ENCODE assay signal across 17 cellular contexts in genomic region chr15:48176097-48176496, GRCh38. TPM values are rescaled to one million over a fixed set of nuclear protein-coding genes. Genes with fewer than 3 reads are reported as not detected.
DNase-seq lines count a peak whose midpoint lies in the region; ATAC-seq and TF ChIP-seq lines count a peak whose summit lies in the region.
"Had no signal": no experiment of that assay in that cellular context is flagged by ENCODE, and none has a peak within 500 bp of the region (broad histone marks: within the 10 kb centered on the region; RNA-seq: fewer than 3 reads in every experiment).

No MANE protein-coding gene starts in this region.

- H4K20me1 ChIP-seq in OCI-LY7 (ENCODE audit: insufficient read depth, low read length): peaks cover 6% of the 10 kb centered on the region; the same call in 1 of the 2 replicates

- no peak for DNase-seq in T-helper 2 cell treated with Interferon-gamma antibody and Interleukin-4, amounts not matched to agents 5 μg/mL and 100 μg/mL, for 36 hours (ENCODE audit: low spot score)
- no peak for DNase-seq in T-helper 2 cell
- DNase-seq in OCI-LY7 (ENCODE audit: low spot score): no peak
- peak; percentile 25 for DNase-seq in glomerular visceral epithelial cell (ENCODE audit: extremely low spot score)
- no peak for DNase-seq in RWPE1 (ENCODE audit: low spot score)
- DNase-seq in MG63: no peak
- DNase-seq in NOMO-1 treated with DMSO at 0.1 percent for 48 hours (lab: John Stamatoyannopoulos, UW; ENCODE audit: unreplicated experiment): no peak
- DNase-seq: colonic mucosa; left ventricle myocardium superior; naive thymus-derived CD8-positive, alpha-beta T cell; NCI-H1694; NCI-H526; stimulated activated CD4-positive, alpha-beta T cell treated with anti-CD3 and anti-CD28 coated beads, Interleukin-4, amount 100 ng/mL, for 1 hour; T-helper 17 cell had no signal

- POLR2A ChIA-PET in OCI-LY7 (lab: Charles Lee) (interaction anchor here (0.6 kb wide), 2 partner anchors 224 to 805 kb away, joined by 3 to 4 read pairs; no protein-coding TSS in a partner anchor), RWPE1 (lab: Yijun Ruan, JAX; ENCODE audit: low non-redundant PET) (no interaction called here)

- peaks cover 15% of the 10 kb centered on the region for H3K9me3 Mint-ChIP-seq in T-helper 2 cell treated with Interferon-gamma antibody and Interleukin-4, amounts not matched to agents 5 μg/mL and 100 μg/mL, for 36 hours

- BruUV-seq in OCI-LY7 (replicated peaks; lab: Mats Ljungman, UMichigan): no TSS peak

- peak overlapping the region; percentile 15 for H3K4me3 Mint-ChIP-seq in T-helper 2 cell treated with Interferon-gamma antibody and Interleukin-4, amounts not matched to agents 5 μg/mL and 100 μg/mL, for 36 hours

- peak overlapping the region; percentile 93 for H3K4me2 ChIP-seq in OCI-LY7 (ENCODE audit: low read length)

- peaks cover 4% of the 10 kb centered on the region for H3K27me3 Mint-ChIP-seq in T-helper 2 cell treated with Interferon-gamma antibody and Interleukin-4, amounts not matched to agents 5 μg/mL and 100 μg/mL, for 36 hours (ENCODE audit: low read depth)

- H3K36me3 ChIP-seq in OCI-LY7 (ENCODE audit: insufficient read depth, low read length): peaks cover 28% of the 10 kb centered on the region
- no peaks in the 10 kb centered on the region for H3K36me3 ChIP-seq in MG63
- H3K36me3 ChIP-seq: colonic mucosa had no signal

- H3K4me1 Mint-ChIP-seq in T-helper 2 cell treated with Interferon-gamma antibody and Interleukin-4, amounts not matched to agents 5 μg/mL and 100 μg/mL, for 36 hours (ENCODE audit: low read depth): peaks cover 20% of the 10 kb centered on the region

- CTCF ChIA-PET in OCI-LY7 (lab: Charles Lee; ENCODE audit: unreplicated experiment) (no interaction called here), RWPE1 (lab: Yijun Ruan, JAX) (no interaction called here)

- intact Hi-C loops in OCI-LY7 (cut with micrococcal nuclease; ENCODE audit: unreplicated experiment): no loop called here

- H3K4me1 ChIP-seq in OCI-LY7 (ENCODE audit: insufficient read depth, low read length, poor library complexity, severe bottlenecking): peaks cover 51% of the 10 kb centered on the region
- H3K4me1 ChIP-seq: colonic mucosa had no signal

- TF ChIP-seq CTCF in OCI-LY7 (conservative IDR thresholded peaks at IDR 0.05; ENCODE audit: low read length): no peak
- no peak for TF ChIP-seq CTCF in RWPE1 (conservative IDR thresholded peaks at IDR 0.05; ENCODE audit: low read depth)

- ATAC-seq in HG02678 (IDR thresholded peaks at IDR 0.05; ENCODE audit: unreplicated experiment): no peak
- ATAC-seq: HCT116; left ventricle myocardium superior; naive thymus-derived CD8-positive, alpha-beta T cell; Right ventricle myocardium inferior; T-helper 17 cell had no signal

- no peak overlapping the region for H3K27ac Mint-ChIP-seq in T-helper 2 cell treated with Interferon-gamma antibody and Interleukin-4, amounts not matched to agents 5 μg/mL and 100 μg/mL, for 36 hours

- H3K27ac ChIP-seq in OCI-LY7 (ENCODE audit: low read depth, low read length, poor library complexity, severe bottlenecking) (no peak overlapping the region), RWPE1 (no peak overlapping the region)
- H3K27ac ChIP-seq: colonic mucosa had no signal

- H3K79me2 ChIP-seq in OCI-LY7 (ENCODE audit: insufficient read depth, low read depth, low read length): peaks cover 72% of the 10 kb centered on the region

- H3K4me3 ChIP-seq in OCI-LY7 (ENCODE audit: low read depth, low read length, poor library complexity, severe bottlenecking) (peak overlapping the region; percentile 84), MG63 (no peak overlapping the region)
- H3K4me3 ChIP-seq: colonic mucosa had no signal

- no peaks in the 10 kb centered on the region for H3K9me2 ChIP-seq in OCI-LY7 (ENCODE audit: insufficient read depth, low read length)

- no peaks in the 10 kb centered on the region for H3K27me3 ChIP-seq in MG63
- H3K27me3 ChIP-seq: colonic mucosa had no signal

- H3K36me3 Mint-ChIP-seq in T-helper 2 cell treated with Interferon-gamma antibody and Interleukin-4, amounts not matched to agents 5 μg/mL and 100 μg/mL, for 36 hours (ENCODE audit: low read depth): peaks cover 25% of the 10 kb centered on the region

- no peak overlapping the region for H2AFZ ChIP-seq in OCI-LY7 (ENCODE audit: low read length)

- H3K9me3 ChIP-seq in OCI-LY7 (ENCODE audit: low read length) (peaks cover 21% of the 10 kb centered on the region; the same call in 1 of the 2 replicates), MG63 (peaks cover 11% of the 10 kb centered on the region)
- H3K9me3 ChIP-seq: colonic mucosa had no signal

RNA-seq across cellular contexts. Expression of gene MYEF2, which starts 2.0 kb away (rescaled TPM):
- total RNA-seq in OCI-LY7 (2014; rRNA removed; shearing (Covaris generic)): 44.0 and 57.1 TPM in 2 replicates
- total RNA-seq in OCI-LY7 (2022): 107 and 129 TPM in 2 replicates
- 5.6 and 7.6 TPM in 2 replicates for total RNA-seq in MG63 (2014; rRNA removed; shearing (Covaris generic); ENCODE audit: low replicate concordance)

RNA-seq across cellular contexts. Expression of gene CTXN2, which starts 15.4 kb away (rescaled TPM):
- 0.41 TPM in 1 of 2 replicates, not detected in the other for total RNA-seq in OCI-LY7 (2014; rRNA removed; shearing (Covaris generic))
- 0.34 and 0.35 TPM in 2 replicates for total RNA-seq in OCI-LY7 (2022)
- not detected in 2 replicates for total RNA-seq in MG63 (2014; rRNA removed; shearing (Covaris generic); ENCODE audit: low replicate concordance)
- total RNA-seq: left ventricle myocardium superior; naive thymus-derived CD8-positive, alpha-beta T cell; Right ventricle myocardium inferior; T-helper 17 cell had no signal

RNA-seq across cellular contexts. Expression of gene SLC12A1, which starts 30.0 kb away (rescaled TPM):
- total RNA-seq in OCI-LY7 (2014; rRNA removed; shearing (Covaris generic)): not detected in 2 replicates
- total RNA-seq in OCI-LY7 (2022): not detected in 2 replicates
- total RNA-seq in MG63 (2014; rRNA removed; shearing (Covaris generic); ENCODE audit: low replicate concordance): not detected in 2 replicates
- total RNA-seq: colonic mucosa; left ventricle myocardium superior; naive thymus-derived CD8-positive, alpha-beta T cell; Right ventricle myocardium inferior; T-helper 17 cell had no signal

RNA-seq across cellular contexts. Expression of gene SLC24A5, which starts 55.3 kb away (rescaled TPM):
- not detected in 2 replicates for total RNA-seq in OCI-LY7 (2014; rRNA removed; shearing (Covaris generic))
- not detected in 2 replicates for total RNA-seq in OCI-LY7 (2022)
- total RNA-seq in MG63 (2014; rRNA removed; shearing (Covaris generic); ENCODE audit: low replicate concordance): not detected in 2 replicates
- total RNA-seq: colonic mucosa; left ventricle myocardium superior; naive thymus-derived CD8-positive, alpha-beta T cell; Right ventricle myocardium inferior; T-helper 17 cell had no signal
